ENCODE assay signal across 8 cellular contexts in genomic region chrX:68018248-68019203, GRCh38.
DNase-seq lines count a peak whose midpoint lies in the region; ATAC-seq and TF ChIP-seq lines count a peak whose summit lies in the region.

No MANE protein-coding gene starts in this region.

- H3K27me3 Mint-ChIP-seq in T-cell = peaks cover 0 to 5% of the 10 kb centered on the region in 2 donors

- WGBS in GM23248 (ENCODE audit: low coverage in 1 of 2, low lambda C conversion rate in 2 of 2, missing lambda C conversion rate in 2 of 2), 2 experiments = 57 to 61% methylated on average over 8 to 9 of the region's 9 CpGs
- WGBS in hepatocyte (ENCODE audit: low lambda C conversion rate, missing lambda C conversion rate) = 64% methylated on average over 9 of the region's 9 CpGs

- H3K36me3 Mint-ChIP-seq in T-cell = no peaks in the 10 kb centered on the region

- CTCF ChIA-PET in T-cell (lab: Charles Lee) = no interaction called here

- H3K9me2 ChIP-seq in GM23248 (ENCODE audit: insufficient read depth) = no peaks in the 10 kb centered on the region
- no peaks in the 10 kb centered on the region for H3K9me2 ChIP-seq in hepatocyte (replicated peaks; ENCODE audit: insufficient read depth)

- no peaks in the 10 kb centered on the region for H4K20me1 ChIP-seq in GM23248 (ENCODE audit: insufficient read depth)
- no peaks in the 10 kb centered on the region for H4K20me1 ChIP-seq in hepatocyte (ENCODE audit: insufficient read depth, poor library complexity, severe bottlenecking)

- H3K9me3 ChIP-seq in GM23248 (ENCODE audit: low read depth) (no peaks in the 10 kb centered on the region), hepatocyte (ENCODE audit: low read depth) (no peaks in the 10 kb centered on the region)

- peak; percentile 1 for DNase-seq in AG09309 (ENCODE audit: low read depth)
- peak; percentile 56 for DNase-seq in GM23248
- DNase-seq in RPMI7951 (ENCODE audit: low read depth) = peak; percentile 31
- DNase-seq in foreskin fibroblast = peak; percentile 9 to 44
- no peak for DNase-seq in T-cell
- no peak for DNase-seq in occipital lobe (lab: John Stamatoyannopoulos, UW)
- no peak for DNase-seq in NCI-H2029 (lab: John Stamatoyannopoulos, UW)
- DNase-seq in hepatocyte (ENCODE audit: low spot score) = no peak

- H3K36me3 ChIP-seq in GM23248 (ENCODE audit: low read depth) (no peaks in the 10 kb centered on the region), hepatocyte (replicated peaks; ENCODE audit: insufficient read depth, low read depth) (no peaks in the 10 kb centered on the region)

- H3F3A ChIP-seq in GM23248 (ENCODE audit: insufficient read depth) = no peaks in the 10 kb centered on the region

- H3K4me1 ChIP-seq in GM23248 (ENCODE audit: insufficient read depth) (no peaks in the 10 kb centered on the region), hepatocyte (ENCODE audit: insufficient read depth) (no peaks in the 10 kb centered on the region)

- H3K4me1 Mint-ChIP-seq in T-cell = no peaks in the 10 kb centered on the region

- TF ChIP-seq CTCF in AG09309 (IDR thresholded peaks at IDR 0.05; ENCODE audit: control insufficient read depth, insufficient read depth, low read depth, low read length, missing control alignments) (peak; percentile 69), foreskin fibroblast (IDR thresholded peaks at IDR 0.05; ENCODE audit: low read depth, low read length) (peak; percentile 62), hepatocyte (IDR thresholded peaks at IDR 0.05; ENCODE audit: poor library complexity) (no peak)

- H3K4me3 ChIP-seq in AG09309 (ENCODE audit: control insufficient read depth, low read depth, low read length) = no peak overlapping the region
- H3K4me3 ChIP-seq in GM23248 = no peak overlapping the region
- H3K4me3 ChIP-seq in foreskin fibroblast (ENCODE audit: low read depth in 1 of 2, low read length in 2 of 2) = no peak overlapping the region
- H3K4me3 ChIP-seq in hepatocyte = no peak overlapping the region

- H3K4me2 ChIP-seq in GM23248 (ENCODE audit: unreplicated experiment) = no peak overlapping the region
- H3K4me2 ChIP-seq in hepatocyte = no peak overlapping the region

- in situ Hi-C loops in GM23248 (cut with MboI) = no loop called here

- H3K9me3 Mint-ChIP-seq in T-cell = peaks cover 0 to 4% (median 0%) of the 10 kb centered on the region in 3 donors

- no peak overlapping the region for H3K9ac ChIP-seq in GM23248

- no peak overlapping the region for H3K4me3 Mint-ChIP-seq in T-cell

- ATAC-seq in T-cell (replicated peaks in 1 of 4) = no peak

- no peak overlapping the region for H3K27ac ChIP-seq in GM23248
- no peak overlapping the region for H3K27ac ChIP-seq in hepatocyte

- POLR2A ChIA-PET in T-cell (lab: Charles Lee) = no interaction called here

- H3K27me3 ChIP-seq in GM23248 (replicated peaks; ENCODE audit: insufficient read depth) (no peaks in the 10 kb centered on the region), hepatocyte (no peaks in the 10 kb centered on the region)

- no peaks in the 10 kb centered on the region for H3K79me2 ChIP-seq in GM23248 (ENCODE audit: insufficient read depth)
- no peaks in the 10 kb centered on the region for H3K79me2 ChIP-seq in hepatocyte

- no peak overlapping the region for H3K27ac Mint-ChIP-seq in T-cell

- H2AFZ ChIP-seq in GM23248 (no peak overlapping the region), hepatocyte (no peak overlapping the region)

Comparison
In these comparisons a context has a peak if more than half of its experiments do, and no peak if none do; other contexts are left out.
1. DNase-seq: peak in AG09309 (single experiment), GM23248 (single experiment), RPMI7951 (single experiment) and foreskin fibroblast (2 of 2); none in T-cell (0 of 34), occipital lobe (single experiment), NCI-H2029 (single experiment) and hepatocyte (single experiment).